19 cellular contexts compared by ENCODE assay signal in the genomic region with DNA sequence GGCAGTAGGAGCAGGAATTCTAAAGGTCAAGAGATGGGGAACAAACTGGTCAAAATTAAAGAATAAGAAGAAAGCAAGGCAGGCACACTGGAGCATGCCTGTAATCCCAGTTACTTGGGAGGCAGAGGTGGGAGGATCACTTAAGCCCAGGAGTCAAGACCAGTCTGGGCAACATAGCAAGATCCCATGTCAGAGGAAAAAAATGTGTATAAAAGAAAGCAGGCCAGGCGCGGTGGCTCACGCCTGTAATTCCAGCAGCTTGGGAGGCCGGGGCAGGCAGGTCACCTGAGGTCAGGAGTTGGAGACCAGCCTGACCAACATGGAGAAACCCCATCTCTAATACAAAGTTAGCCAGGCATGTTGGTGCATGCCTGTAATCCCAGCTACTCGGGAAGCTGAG.
"Had no signal": no experiment of that assay in that cellular context is flagged by ENCODE, and none has a peak within 500 bp of the region (broad histone marks: within the 10 kb centered on the region; RNA-seq: fewer than 3 reads in every experiment).

No MANE protein-coding gene starts in this region.

- H3K4me3 Mint-ChIP-seq: activated T-helper 17 cell treated with anti-CD3 and anti-CD28 coated beads, Interleukin-2, amount 50 U/mL, for 72 hours; central memory CD8-positive, alpha-beta T cell; endodermal cell; mesothelial cell of epicardium; natural killer cell treated with Interleukin-12 subunit alpha and Interleukin-12 subunit beta and Interleukin-15 and Interleukin-18, amount 100 ng/mL, for 72 hours had no signal

- H3K4me1 Mint-ChIP-seq: central memory CD8-positive, alpha-beta T cell; mesothelial cell of epicardium had no signal

- H3K27ac ChIP-seq: colonic mucosa, left lung, tibial nerve, vagina had no signal

- H3K27me3 ChIP-seq: colonic mucosa, left lung, tibial nerve, vagina had no signal

- H3K9me3 Mint-ChIP-seq: activated T-helper 17 cell treated with anti-CD3 and anti-CD28 coated beads, Interleukin-2, amount 50 U/mL, for 72 hours; central memory CD8-positive, alpha-beta T cell; natural killer cell treated with Interleukin-12 subunit alpha and Interleukin-12 subunit beta and Interleukin-15 and Interleukin-18, amount 100 ng/mL, for 72 hours had no signal

- H3K9me3 ChIP-seq: colonic mucosa, left lung, tibial nerve, vagina had no signal

- DNase-seq: activated CD4-positive, CD25-positive, alpha-beta regulatory T cell treated with anti-CD3 and anti-CD28 coated beads, Interleukin-2, amount 50 U/mL, for 72 hours; activated naive CD4-positive, alpha-beta T cell; activated T-cell treated with anti-CD3 and anti-CD28 coated beads for 4 hours; aorta; colonic mucosa; endodermal cell; foreskin melanocyte; left lung; occipital lobe; retina; stimulated activated naive CD4-positive, alpha-beta T cell treated with Interleukin-2 at 50 U/mL for 16 hours; T-helper 1 cell; T1000 had no signal

- H3K27me3 Mint-ChIP-seq: activated T-helper 17 cell treated with anti-CD3 and anti-CD28 coated beads, Interleukin-2, amount 50 U/mL, for 72 hours; central memory CD8-positive, alpha-beta T cell; natural killer cell treated with Interleukin-12 subunit alpha and Interleukin-12 subunit beta and Interleukin-15 and Interleukin-18, amount 100 ng/mL, for 72 hours had no signal

- ATAC-seq: activated T-helper 17 cell treated with anti-CD3 and anti-CD28 coated beads, Interleukin-2, amount 50 U/mL, for 72 hours; left lung; natural killer cell treated with Interleukin-12 subunit alpha and Interleukin-12 subunit beta and Interleukin-15 and Interleukin-18, amount 100 ng/mL, for 72 hours had no signal

- H3K4me3 ChIP-seq: colonic mucosa, left lung, tibial nerve, vagina had no signal

- H3K4me1 ChIP-seq: colonic mucosa, left lung, tibial nerve, vagina had no signal

- H3K36me3 Mint-ChIP-seq: natural killer cell treated with Interleukin-12 subunit alpha and Interleukin-12 subunit beta and Interleukin-15 and Interleukin-18, amount 100 ng/mL, for 72 hours had no signal

- H3K27ac Mint-ChIP-seq: activated T-helper 17 cell treated with anti-CD3 and anti-CD28 coated beads, Interleukin-2, amount 50 U/mL, for 72 hours; endodermal cell; mesothelial cell of epicardium had no signal

- H3K36me3 ChIP-seq: colonic mucosa, left lung, vagina had no signal
